16 cellular contexts compared by ENCODE assay signal in genomic region chr2:233141888-233142287, GRCh38.
A peak's percentile ranks its signal among the peaks of the same experiment; 100 is the strongest.
DNase-seq lines count a peak whose midpoint lies in the region; ATAC-seq, FAIRE-seq and TF ChIP-seq lines count a peak whose summit lies in the region.
"Had no signal": no experiment of that assay in that cellular context is flagged by ENCODE, and none has a peak within 500 bp of the region (broad histone marks: within the 10 kb centered on the region; RNA-seq: fewer than 3 reads in every experiment).

No MANE protein-coding gene starts in this region.

- H3K4me1 ChIP-seq in CD4-positive, CD25-positive, alpha-beta regulatory T cell (ENCODE audit: control insufficient read depth, insufficient read depth, low read length, poor library complexity, severe bottlenecking) = peaks cover 13% of the 10 kb centered on the region
- H3K4me1 ChIP-seq in MM.1S (ENCODE audit: low read length) (peaks cover 16% of the 10 kb centered on the region), mammary epithelial cell (ENCODE audit: insufficient read depth, low read length) (peaks cover 26% of the 10 kb centered on the region), ovary (ENCODE audit: insufficient read depth) (no peaks in the 10 kb centered on the region)
- H3K4me1 ChIP-seq: gastroesophageal sphincter had no signal

- peak in 1 of 3 donors; percentile 78 for DNase-seq in CD4-positive, CD25-positive, alpha-beta regulatory T cell
- DNase-seq in MM.1S (no peak), mammary epithelial cell (no peak), ovary (no peak), germinal center (ENCODE audit: low spot score) (no peak), NCI-H446 (lab: John Stamatoyannopoulos, UW) (no peak), H54 (ENCODE audit: insufficient read length, low spot score) (no peak)
- DNase-seq: EL; GOT3; retina; SK-N-SH; stimulated activated CD4-positive, alpha-beta T cell treated with anti-CD3 and anti-CD28 coated beads, Interleukin-4, amount 100 ng/mL, for 24 hours had no signal

- peaks cover 10 to 49% (median 33%) of the 10 kb centered on the region in 4 donors for H3K4me1 Mint-ChIP-seq in CD4-positive, CD25-positive, alpha-beta regulatory T cell

- TF ChIP-seq POLR2A in ovary (IDR thresholded peaks at IDR 0.05) = no peak
- no peak for TF ChIP-seq POLR2A in H54 (IDR thresholded peaks at IDR 0.05; ENCODE audit: low read depth, low read length)

- H3K36me3 Mint-ChIP-seq in CD4-positive, CD25-positive, alpha-beta regulatory T cell = peaks cover 60% of the 10 kb centered on the region

- H3K4me2 ChIP-seq in MM.1S (ENCODE audit: low read depth, low read length) = peak overlapping the region; percentile 50; the same call in 1 of the 2 replicates
- H3K4me2 ChIP-seq in mammary epithelial cell (ENCODE audit: insufficient read depth, low read depth, low read length) = peak overlapping the region; percentile 89
- H3K4me2 ChIP-seq: SK-N-SH had no signal

- no peaks in the 10 kb centered on the region for H3K27me3 Mint-ChIP-seq in CD4-positive, CD25-positive, alpha-beta regulatory T cell

- FAIRE-seq in H54 (lab: Jason Lieb, UNC) = no peak
- FAIRE-seq: endometrium, GM19239 had no signal

- CTCF ChIA-PET in mammary epithelial cell (lab: Charles Lee; ENCODE audit: low non-redundant PET) = no interaction called here

- no peak for TF ChIP-seq CTCF in MM.1S (IDR thresholded peaks at IDR 0.05; ENCODE audit: low read length)
- TF ChIP-seq CTCF in mammary epithelial cell (conservative IDR thresholded peaks at IDR 0.05 in 1 of 2, IDR thresholded peaks at IDR 0.05 in 1 of 2; ENCODE audit: extremely low read depth in 1 of 2, insufficient read depth in 1 of 2, low read depth in 1 of 2, low read length in 2 of 2) = no peak
- TF ChIP-seq CTCF in ovary (IDR thresholded peaks at IDR 0.05) = no peak

- peak overlapping the region; percentile 53 for H3K27ac ChIP-seq in CD4-positive, CD25-positive, alpha-beta regulatory T cell (ENCODE audit: insufficient read depth, low read length, poor library complexity, severe bottlenecking)
- peak overlapping the region; percentile 38; the same call in 1 of the 2 replicates for H3K27ac ChIP-seq in MM.1S (ENCODE audit: low read length)
- H3K27ac ChIP-seq in mammary epithelial cell (ENCODE audit: insufficient read depth, low read depth, low read length) = no peak overlapping the region
- no peak overlapping the region for H3K27ac ChIP-seq in ovary
- H3K27ac ChIP-seq: gastroesophageal sphincter had no signal

- peak; percentile 30 to 57 for ATAC-seq in CD4-positive, CD25-positive, alpha-beta regulatory T cell (ENCODE audit: low read depth in 2 of 2)
- ATAC-seq in GM18873 (IDR thresholded peaks at IDR 0.05; ENCODE audit: low FRiP score, unreplicated experiment) = peak; percentile 24
- ATAC-seq: gastroesophageal sphincter had no signal

- H3F3A ChIP-seq in MM.1S (ENCODE audit: insufficient read depth, low read length) = peaks cover 10% of the 10 kb centered on the region; the same call in 1 of the 2 replicates

- H3K4me3 ChIP-seq in CD4-positive, CD25-positive, alpha-beta regulatory T cell (ENCODE audit: low read depth, low read length) = no peak overlapping the region
- H3K4me3 ChIP-seq in MM.1S (ENCODE audit: low read length) = no peak overlapping the region
- H3K4me3 ChIP-seq in mammary epithelial cell (replicated peaks in 1 of 3; ENCODE audit: insufficient read depth in 1 of 3, low read depth in 2 of 3, low read length in 3 of 3) = peak overlapping the region; percentile 11 to 72 (median 32)
- H3K4me3 ChIP-seq in ovary = no peak overlapping the region
- H3K4me3 ChIP-seq: gastroesophageal sphincter had no signal

- dilution Hi-C loops in mammary epithelial cell (cut with HindIII; ENCODE audit: low sequenced_read_pairs) = loop anchor here (5.0 kb wide), 1 partner anchor 45 kb away; no protein-coding TSS in a partner anchor

- no peaks in the 10 kb centered on the region for H3K9me2 ChIP-seq in MM.1S (replicated peaks; ENCODE audit: insufficient read depth, low read length)
- H3K9me2 ChIP-seq: SK-N-SH had no signal

- no peaks in the 10 kb centered on the region for H3K27me3 ChIP-seq in CD4-positive, CD25-positive, alpha-beta regulatory T cell (ENCODE audit: control insufficient read depth, insufficient read depth, low read length)
- H3K27me3 ChIP-seq in MM.1S (replicated peaks; ENCODE audit: insufficient read depth, low read length) (no peaks in the 10 kb centered on the region), mammary epithelial cell (ENCODE audit: insufficient read depth, low read length) (no peaks in the 10 kb centered on the region), ovary (no peaks in the 10 kb centered on the region)

- no peaks in the 10 kb centered on the region for H3K9me3 ChIP-seq in CD4-positive, CD25-positive, alpha-beta regulatory T cell (ENCODE audit: control insufficient read depth in 2 of 2, low read length in 2 of 2)
- H3K9me3 ChIP-seq in MM.1S (replicated peaks; ENCODE audit: insufficient read depth, low read length) (no peaks in the 10 kb centered on the region), mammary epithelial cell (replicated peaks; ENCODE audit: insufficient read depth, low read length) (no peaks in the 10 kb centered on the region), ovary (no peaks in the 10 kb centered on the region)
- H3K9me3 ChIP-seq: gastroesophageal sphincter, SK-N-SH had no signal

- peak overlapping the region; percentile 84 to 90 (median 89) for H3K27ac Mint-ChIP-seq in CD4-positive, CD25-positive, alpha-beta regulatory T cell

- H2AFZ ChIP-seq in MM.1S (ENCODE audit: low read length) (no peak overlapping the region), mammary epithelial cell (ENCODE audit: low read depth, low read length) (no peak overlapping the region)

- H3K36me3 ChIP-seq in CD4-positive, CD25-positive, alpha-beta regulatory T cell (ENCODE audit: control insufficient read depth, insufficient read depth, low read length) = peaks cover 73% of the 10 kb centered on the region
- no peaks in the 10 kb centered on the region for H3K36me3 ChIP-seq in MM.1S (replicated peaks; ENCODE audit: insufficient read depth, low read length)
- H3K36me3 ChIP-seq in mammary epithelial cell (ENCODE audit: insufficient read depth, low read length) = peaks cover 13% of the 10 kb centered on the region
- no peaks in the 10 kb centered on the region for H3K36me3 ChIP-seq in ovary

- H4K20me1 ChIP-seq in MM.1S (ENCODE audit: insufficient read depth, low read length) (no peaks in the 10 kb centered on the region), mammary epithelial cell (ENCODE audit: insufficient read depth, low read length) (no peaks in the 10 kb centered on the region)

- TF ChIP-seq EP300 in ovary (IDR thresholded peaks at IDR 0.05) = no peak

- H3K9ac ChIP-seq in MM.1S (ENCODE audit: low read length) = no peak overlapping the region
- H3K9ac ChIP-seq in mammary epithelial cell (ENCODE audit: insufficient read depth, low read length) = no peak overlapping the region
- H3K9ac ChIP-seq: SK-N-SH had no signal

- H3K79me2 ChIP-seq in MM.1S (ENCODE audit: low read length) (no peaks in the 10 kb centered on the region; the same call in 1 of the 2 replicates), mammary epithelial cell (ENCODE audit: insufficient read depth, low read length) (peaks cover 72% of the 10 kb centered on the region)

- no TSS peak for BruUV-seq in mammary epithelial cell (replicated peaks; lab: Mats Ljungman, UMichigan)

- 98% methylated on average over 6 of the region's 6 CpGs for WGBS in mammary epithelial cell (ENCODE audit: low coverage, missing lambda C conversion rate)
- 35 to 48% (median 45%) methylated on average over 6 of the region's 6 CpGs for WGBS in ovary, 3 donors

- intact Hi-C loops in mammary epithelial cell (cut with micrococcal nuclease) (no loop called here), ovary (cut with DNase I) (no loop called here)

- in situ Hi-C loops in mammary epithelial cell (cut with MboI; ENCODE audit: low sequenced_read_pairs in 2 of 2) = loop anchor here in 1 of 2 donors (25.0 kb wide), 1 partner anchor 530 kb away; no protein-coding TSS in a partner anchor

- no peaks in the 10 kb centered on the region for H3K9me3 Mint-ChIP-seq in CD4-positive, CD25-positive, alpha-beta regulatory T cell

- peak overlapping the region in 3 of 4 donors; percentile 20 to 83 (median 43) for H3K4me3 Mint-ChIP-seq in CD4-positive, CD25-positive, alpha-beta regulatory T cell

Comparison
In these comparisons a context has a peak if more than half of its experiments do, and no peak if none do; other contexts are left out.
1. H3K27ac ChIP-seq: peak in CD4-positive, CD25-positive, alpha-beta regulatory T cell (single experiment) and MM.1S (single experiment); none in mammary epithelial cell (single experiment) and ovary (0 of 2).
2. H3K4me3 ChIP-seq: peak in mammary epithelial cell (3 of 3); none in CD4-positive, CD25-positive, alpha-beta regulatory T cell (single experiment), MM.1S (single experiment) and ovary (single experiment).